Comparison of ENCODE assay signal across 1 cellular context in genomic region chr6:52725133-52725529, GRCh38.
A peak's percentile ranks its signal among the peaks of the same experiment; 100 is the strongest.
TF ChIP-seq lines count a peak whose summit lies in the region.

No MANE protein-coding gene starts in this region.

TF ChIP-seq in HepG2, 621 proteins besides CTCF, POLR2A, EP300 and RAD21 (continued from another document):
- TF ChIP-seq ZBTB25 (CRISPR knock-in tag; IDR thresholded peaks at IDR 0.05) (no peak), KLF11 (CRISPR knock-in tag; IDR thresholded peaks at IDR 0.05) (no peak), ZNF768 (CRISPR knock-in tag; IDR thresholded peaks at IDR 0.05) (no peak), ZBTB42 (CRISPR knock-in tag; IDR thresholded peaks at IDR 0.05) (no peak), GMEB1 (CRISPR knock-in tag; IDR thresholded peaks at IDR 0.05; ENCODE audit: borderline replicate concordance) (no peak), ATF7-NPFF (CRISPR knock-in tag; IDR thresholded peaks at IDR 0.05; ENCODE audit: low read depth) (no peak), CREM (IDR thresholded peaks at IDR 0.05) (no peak), CREM (CRISPR knock-in tag; IDR thresholded peaks at IDR 0.05) (no peak), GPN1 (CRISPR knock-in tag; IDR thresholded peaks at IDR 0.05; ENCODE audit: borderline replicate concordance) (no peak), ZFP41 (CRISPR knock-in tag; IDR thresholded peaks at IDR 0.05; ENCODE audit: borderline replicate concordance) (no peak), CHD2 (IDR thresholded peaks at IDR 0.05; ENCODE audit: low read depth, low read length) (no peak), MAZ (IDR thresholded peaks at IDR 0.05; ENCODE audit: borderline replicate concordance, low read depth, low read length) (no peak), MAZ (CRISPR knock-in tag; IDR thresholded peaks at IDR 0.05; ENCODE audit: low read depth) (no peak), IRF1 (CRISPR knock-in tag; IDR thresholded peaks at IDR 0.05; ENCODE audit: low read depth) (no peak; the same call in 1 of the 2 replicates), SNAPC2 (CRISPR knock-in tag; IDR thresholded peaks at IDR 0.05) (peak; percentile 14; the same call in 1 of the 2 replicates), ZNF724P (CRISPR knock-in tag; IDR thresholded peaks at IDR 0.05; ENCODE audit: borderline replicate concordance) (no peak), PHF5A (CRISPR knock-in tag; IDR thresholded peaks at IDR 0.05; ENCODE audit: low read depth, unreplicated experiment) (no peak), BHLHE40 (IDR thresholded peaks at IDR 0.05; ENCODE audit: low read length) (no peak), MYNN (CRISPR knock-in tag; IDR thresholded peaks at IDR 0.05; ENCODE audit: low read depth) (0 out of 2 replicates have a peak, but pooled peaks have one; percentile 29), ZNF549 (CRISPR knock-in tag; IDR thresholded peaks at IDR 0.05) (no peak), NR2F6 (IDR thresholded peaks at IDR 0.05) (no peak), NR2F6 (CRISPR knock-in tag; IDR thresholded peaks at IDR 0.05) (no peak), GRHL1 (CRISPR knock-in tag; conservative IDR thresholded peaks at IDR 0.05) (no peak), ZNF776 (CRISPR knock-in tag; IDR thresholded peaks at IDR 0.05) (no peak), PAF1 (CRISPR knock-in tag; IDR thresholded peaks at IDR 0.05) (no peak)
